ENCODE assay signal across 22 cellular contexts in the genomic region with DNA sequence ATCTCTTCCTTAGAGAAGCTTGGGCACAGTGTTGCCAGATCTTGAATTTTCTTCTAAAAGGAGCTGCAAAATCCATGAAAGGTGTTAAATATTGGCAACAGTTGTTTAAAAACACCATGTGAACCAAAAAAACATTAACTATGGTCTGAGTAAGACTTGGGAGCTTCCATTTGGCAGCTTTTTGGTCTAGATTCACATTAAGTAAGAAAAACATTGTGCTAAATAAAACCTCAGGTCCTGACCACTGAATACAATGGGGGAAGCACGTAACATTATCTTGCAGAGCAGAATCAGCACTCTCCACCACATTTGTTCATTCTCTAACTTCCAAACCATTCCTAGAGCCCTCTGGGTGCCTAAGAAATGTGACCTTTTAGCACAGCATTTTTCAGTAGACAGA.
"Had no signal": no experiment of that assay in that cellular context is flagged by ENCODE, and none has a peak within 500 bp of the region (broad histone marks: within the 10 kb centered on the region; RNA-seq: fewer than 3 reads in every experiment).

No MANE protein-coding gene starts in this region.

- H3K36me3 Mint-ChIP-seq: natural killer cell had no signal

- H3K27me3 ChIP-seq: colonic mucosa, neutrophil, pancreas, right atrium auricular region, thyroid gland, vagina had no signal

- H3K4me3 ChIP-seq: colonic mucosa, lower lobe of right lung, pancreas, right atrium auricular region, smooth muscle cell, thyroid gland, vagina had no signal

- H3K27ac Mint-ChIP-seq: dendritic cell treated with granulocyte-macrophage colony-stimulating factor and Interleukin-4, amounts not matched to agents 40 ng/mL and 50 ng/mL, for 4 days; endodermal cell; natural killer cell; stimulated activated naive CD8-positive, alpha-beta T cell treated with anti-CD3 and anti-CD28 coated beads, Interleukin-15, amount 100 ng/mL, for 72 hours had no signal

- H3K4me1 ChIP-seq: colonic mucosa, lower lobe of right lung, pancreas, thyroid gland, vagina had no signal

- H3K9me3 ChIP-seq: colonic mucosa, lower lobe of right lung, neutrophil, pancreas, right atrium auricular region, thyroid gland, vagina had no signal

- H3K4me1 Mint-ChIP-seq: stimulated activated naive CD8-positive, alpha-beta T cell treated with anti-CD3 and anti-CD28 coated beads, Interleukin-15, amount 100 ng/mL, for 72 hours had no signal

- H3K36me3 ChIP-seq: colonic mucosa, lower lobe of right lung, neutrophil, pancreas, right atrium auricular region, thyroid gland, vagina had no signal

- H3K9me3 Mint-ChIP-seq: dendritic cell treated with granulocyte-macrophage colony-stimulating factor and Interleukin-4, amounts not matched to agents 40 ng/mL and 50 ng/mL, for 4 days; endodermal cell; natural killer cell; stimulated activated naive CD8-positive, alpha-beta T cell treated with anti-CD3 and anti-CD28 coated beads, Interleukin-15, amount 100 ng/mL, for 72 hours had no signal

- H3K27ac ChIP-seq: colonic mucosa, epithelial cell of prostate, lower lobe of right lung, neutrophil, pancreas, right atrium auricular region, thyroid gland, vagina had no signal

- H3K27me3 Mint-ChIP-seq: dendritic cell treated with granulocyte-macrophage colony-stimulating factor and Interleukin-4, amounts not matched to agents 40 ng/mL and 50 ng/mL, for 4 days; stimulated activated naive CD8-positive, alpha-beta T cell treated with anti-CD3 and anti-CD28 coated beads, Interleukin-15, amount 100 ng/mL, for 72 hours had no signal

- DNase-seq: colonic mucosa; effector CD8-positive, alpha-beta T cell; endodermal cell; head of caudate nucleus; left ventricle myocardium superior; lower lobe of right lung; natural killer cell; pancreas; stimulated activated CD4-positive, alpha-beta T cell treated with anti-CD3 and anti-CD28 coated beads, Interleukin-12 subunit alpha, Interleukin-12 subunit beta, amount 100 ng/mL, for 4 hours; stimulated activated CD4-positive, alpha-beta T cell treated with anti-CD3 and anti-CD28 coated beads, Interleukin-1b, Interleukin-23, amount 100 ng/mL, for 48 hours; stimulated activated CD4-positive, alpha-beta T cell treated with anti-CD3 and anti-CD28 coated beads, Interleukin-4, amount 100 ng/mL, for 1 hour; stimulated activated CD8-positive, alpha-beta memory T cell treated with anti-CD3 and anti-CD28 coated beads, Interleukin-4, amount 100 ng/mL, for 48 hours; stimulated activated naive CD4-positive, alpha-beta T cell; stimulated activated naive CD8-positive, alpha-beta T cell treated with anti-CD3 and anti-CD28 coated beads, Interleukin-15, amount 100 ng/mL, for 72 hours; thyroid gland; trophoblast cell had no signal

- H3K4me2 ChIP-seq: smooth muscle cell had no signal

- H3K4me3 Mint-ChIP-seq: dendritic cell treated with granulocyte-macrophage colony-stimulating factor and Interleukin-4, amounts not matched to agents 40 ng/mL and 50 ng/mL, for 4 days; endodermal cell; natural killer cell; stimulated activated naive CD8-positive, alpha-beta T cell treated with anti-CD3 and anti-CD28 coated beads, Interleukin-15, amount 100 ng/mL, for 72 hours had no signal
